Comparison of ENCODE assay signal across 2 cellular contexts in genomic region chr1:6235302-6235680, GRCh38.
A peak's percentile ranks its signal among the peaks of the same experiment; 100 is the strongest.
TF ChIP-seq lines count a peak whose summit lies in the region.

No MANE protein-coding gene starts in this region.

TF ChIP-seq in GM12878, 131 proteins besides CTCF, POLR2A, EP300 and RAD21:
- TF ChIP-seq SMAD5 (IDR thresholded peaks at IDR 0.05; ENCODE audit: low read depth) (no peak), EGR1 (IDR thresholded peaks at IDR 0.05; ENCODE audit: borderline replicate concordance in 1 of 2, low read depth in 2 of 2, low read length in 2 of 2) (no peak; a peak in 1 of 3 replicates), ZNF274 (IDR thresholded peaks at IDR 0.05; ENCODE audit: insufficient read depth, insufficient read length) (no peak), KAT2A (conservative IDR thresholded peaks at IDR 0.05; ENCODE audit: control insufficient read depth, low read depth, low read length) (no peak), E4F1 (IDR thresholded peaks at IDR 0.05; ENCODE audit: borderline replicate concordance, partially characterized antibody) (no peak), MYB (IDR thresholded peaks at IDR 0.05; ENCODE audit: borderline replicate concordance, low read depth, low read length) (no peak), STAT1 (conservative IDR thresholded peaks at IDR 0.05) (no peak), HDGF (IDR thresholded peaks at IDR 0.05) (no peak), CBFB (IDR thresholded peaks at IDR 0.05; ENCODE audit: low read depth) (no peak), MYC (IDR thresholded peaks at IDR 0.05; ENCODE audit: insufficient read depth, insufficient read length, insufficient replicate concordance, low read length, severe bottlenecking) (no peak), CREB1 (IDR thresholded peaks at IDR 0.05; ENCODE audit: low read depth) (0 out of 2 replicates have a peak, but pooled peaks have one; percentile 53), CBX3 (IDR thresholded peaks at IDR 0.05; ENCODE audit: borderline replicate concordance, low read depth) (no peak), ZZZ3 (IDR thresholded peaks at IDR 0.05; ENCODE audit: control insufficient read depth, insufficient read length, low read depth) (no peak), TCF12 (IDR thresholded peaks at IDR 0.05; ENCODE audit: low read depth, low read length) (no peak), NBN (IDR thresholded peaks at IDR 0.05) (peak; percentile 24; the same call in 1 of the 2 replicates), POU2F2 (IDR thresholded peaks at IDR 0.05; ENCODE audit: borderline replicate concordance, low read depth, low read length) (no peak), CREM (IDR thresholded peaks at IDR 0.05; ENCODE audit: low read depth) (no peak), MEF2B (IDR thresholded peaks at IDR 0.05; ENCODE audit: partially characterized antibody, poor library complexity, severe bottlenecking) (no peak), MAX (IDR thresholded peaks at IDR 0.05; ENCODE audit: low read depth, low read length) (no peak), GABPA (IDR thresholded peaks at IDR 0.05; ENCODE audit: low read depth) (no peak), NR2F1 (conservative IDR thresholded peaks at IDR 0.05) (peak; percentile 52; the same call in 1 of the 2 replicates), ZNF217 (IDR thresholded peaks at IDR 0.05) (no peak), WRNIP1 (IDR thresholded peaks at IDR 0.05; ENCODE audit: borderline replicate concordance, low read depth, low read length) (no peak)
- TF ChIP-seq, protein P1, sequence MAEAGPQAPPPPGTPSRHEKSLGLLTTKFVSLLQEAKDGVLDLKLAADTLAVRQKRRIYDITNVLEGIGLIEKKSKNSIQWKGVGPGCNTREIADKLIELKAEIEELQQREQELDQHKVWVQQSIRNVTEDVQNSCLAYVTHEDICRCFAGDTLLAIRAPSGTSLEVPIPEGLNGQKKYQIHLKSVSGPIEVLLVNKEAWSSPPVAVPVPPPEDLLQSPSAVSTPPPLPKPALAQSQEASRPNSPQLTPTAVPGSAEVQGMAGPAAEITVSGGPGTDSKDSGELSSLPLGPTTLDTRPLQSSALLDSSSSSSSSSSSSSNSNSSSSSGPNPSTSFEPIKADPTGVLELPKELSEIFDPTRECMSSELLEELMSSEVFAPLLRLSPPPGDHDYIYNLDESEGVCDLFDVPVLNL (IDR thresholded peaks at IDR 0.05; ENCODE audit: low read depth, low read length): no peak
- TF ChIP-seq, protein P2, sequence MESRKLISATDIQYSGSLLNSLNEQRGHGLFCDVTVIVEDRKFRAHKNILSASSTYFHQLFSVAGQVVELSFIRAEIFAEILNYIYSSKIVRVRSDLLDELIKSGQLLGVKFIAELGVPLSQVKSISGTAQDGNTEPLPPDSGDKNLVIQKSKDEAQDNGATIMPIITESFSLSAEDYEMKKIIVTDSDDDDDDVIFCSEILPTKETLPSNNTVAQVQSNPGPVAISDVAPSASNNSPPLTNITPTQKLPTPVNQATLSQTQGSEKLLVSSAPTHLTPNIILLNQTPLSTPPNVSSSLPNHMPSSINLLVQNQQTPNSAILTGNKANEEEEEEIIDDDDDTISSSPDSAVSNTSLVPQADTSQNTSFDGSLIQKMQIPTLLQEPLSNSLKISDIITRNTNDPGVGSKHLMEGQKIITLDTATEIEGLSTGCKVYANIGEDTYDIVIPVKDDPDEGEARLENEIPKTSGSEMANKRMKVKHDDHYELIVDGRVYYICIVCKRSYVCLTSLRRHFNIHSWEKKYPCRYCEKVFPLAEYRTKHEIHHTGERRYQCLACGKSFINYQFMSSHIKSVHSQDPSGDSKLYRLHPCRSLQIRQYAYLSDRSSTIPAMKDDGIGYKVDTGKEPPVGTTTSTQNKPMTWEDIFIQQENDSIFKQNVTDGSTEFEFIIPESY (IDR thresholded peaks at IDR 0.05): no peak
TF ChIP-seq in GM12878: peak in this region for 3.

TF ChIP-seq in HEK293T, 16 proteins besides CTCF, POLR2A, EP300 and RAD21:
- no peak for TF ChIP-seq NFRKB (IDR thresholded peaks at IDR 0.05)
- TF ChIP-seq BHLHE40 (IDR thresholded peaks at IDR 0.05; ENCODE audit: borderline replicate concordance): no peak
- TF ChIP-seq HDGF (IDR thresholded peaks at IDR 0.05; ENCODE audit: borderline replicate concordance): no peak
- no peak for TF ChIP-seq CTBP1 (IDR thresholded peaks at IDR 0.05; ENCODE audit: borderline replicate concordance)
- no peak for TF ChIP-seq LEF1 (IDR thresholded peaks at IDR 0.05; ENCODE audit: borderline replicate concordance)
- no peak for TF ChIP-seq FOXA1 (IDR thresholded peaks at IDR 0.05)
- TF ChIP-seq TARDBP (IDR thresholded peaks at IDR 0.05): no peak
- no peak for TF ChIP-seq PKNOX1 (IDR thresholded peaks at IDR 0.05)
- no peak for TF ChIP-seq SP1 (IDR thresholded peaks at IDR 0.05)
- no peak for TF ChIP-seq FOXK2 (IDR thresholded peaks at IDR 0.05)
- no peak for TF ChIP-seq ELF4 (IDR thresholded peaks at IDR 0.05)
- TF ChIP-seq L3MBTL2 (conservative IDR thresholded peaks at IDR 0.05): no peak
- TF ChIP-seq FOXM1 (IDR thresholded peaks at IDR 0.05; ENCODE audit: borderline replicate concordance): no peak
- no peak for TF ChIP-seq ARNT (IDR thresholded peaks at IDR 0.05)
- no peak for TF ChIP-seq SUZ12 (IDR thresholded peaks at IDR 0.05)
- TF ChIP-seq ZNF384 (IDR thresholded peaks at IDR 0.05): no peak
